ENCODE assay signal across 20 cellular contexts in the genomic region with DNA sequence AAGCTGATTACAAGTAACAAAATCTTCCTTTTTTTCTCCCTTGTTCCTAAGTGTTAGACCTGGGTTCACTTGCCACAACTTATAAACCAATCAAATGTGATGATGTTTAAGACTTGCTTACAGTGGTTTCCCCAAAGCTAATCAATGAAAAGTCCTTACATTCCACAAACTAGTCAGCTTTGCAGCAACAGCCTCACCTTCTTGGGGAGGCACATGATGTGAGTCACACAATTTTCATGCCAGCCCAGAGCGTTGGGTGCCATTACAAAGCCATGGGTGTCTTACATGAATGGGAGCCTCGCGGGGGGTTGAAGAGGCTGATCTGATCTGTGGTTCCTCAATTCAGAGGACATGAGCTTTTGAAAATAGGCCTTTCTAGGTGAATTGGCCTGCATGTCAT.
A peak's percentile ranks its signal among the peaks of the same experiment; 100 is the strongest.
DNase-seq lines count a peak whose midpoint lies in the region; ATAC-seq and TF ChIP-seq lines count a peak whose summit lies in the region.
"Had no signal": no experiment of that assay in that cellular context is flagged by ENCODE, and none has a peak within 500 bp of the region (broad histone marks: within the 10 kb centered on the region; RNA-seq: fewer than 3 reads in every experiment).

No MANE protein-coding gene starts in this region.

- H3K9me3 ChIP-seq in mammary epithelial cell (replicated peaks; ENCODE audit: insufficient read depth, low read length) (no peaks in the 10 kb centered on the region), breast epithelium (no peaks in the 10 kb centered on the region)
- H3K9me3 ChIP-seq: gastrocnemius medialis, thoracic aorta had no signal

- intact Hi-C loops in mammary epithelial cell (cut with micrococcal nuclease) (loop anchor here (1.0 to 5.0 kb wide), 2 partner anchors 29 to 69 kb away; no protein-coding TSS in a partner anchor), breast epithelium (cut with DNase I; ENCODE audit: low total_unique reads) (no loop called here)

- ATAC-seq in HG02588 (IDR thresholded peaks at IDR 0.05; ENCODE audit: unreplicated experiment) (no peak), GM21528 (IDR thresholded peaks at IDR 0.05; ENCODE audit: low FRiP score, unreplicated experiment) (no peak)
- ATAC-seq: activated CD8-positive, alpha-beta T cell treated with anti-CD3 and anti-CD28 coated beads for 36 hours; gastrocnemius medialis; Right ventricle myocardium inferior had no signal

- H3K9ac ChIP-seq in mammary epithelial cell (ENCODE audit: insufficient read depth, low read length) = no peak overlapping the region

- DNase-seq in mammary epithelial cell (peak; percentile 87), breast epithelium (ENCODE audit: low spot score in 2 of 2) (no peak), amniotic epithelial cell (ENCODE audit: low read depth) (peak; percentile 19), islet precursor cell (peak; percentile 68), NCI-H1417 treated with DMSO at 0.1 percent for 48 hours (lab: John Stamatoyannopoulos, UW) (no peak)
- no peak for DNase-seq in activated T-cell treated with anti-CD3 and anti-CD28 coated beads, Interleukin-2, amount 50 U/mL, for 48 hours
- DNase-seq: 8988T; activated CD8-positive, alpha-beta T cell treated with anti-CD3 and anti-CD28 coated beads for 36 hours; activated naive CD4-positive, alpha-beta T cell; DMS79 treated with DMSO at 0.1 percent for 48 hours; erythroblast; gastrocnemius medialis; NCI-H1694; NCI-H69; small intestine; stimulated activated naive CD4-positive, alpha-beta T cell treated with Interleukin-2 at 50 U/mL for 16 hours had no signal

- 33% methylated on average over 3 of the region's 3 CpGs for WGBS in mammary epithelial cell (ENCODE audit: low coverage, missing lambda C conversion rate)

- no peak for TF ChIP-seq POLR2A in breast epithelium (IDR thresholded peaks at IDR 0.05)

- TF ChIP-seq CTCF in mammary epithelial cell (conservative IDR thresholded peaks at IDR 0.05 in 1 of 2, IDR thresholded peaks at IDR 0.05 in 1 of 2; ENCODE audit: extremely low read depth in 1 of 2, insufficient read depth in 1 of 2, low read depth in 1 of 2, low read length in 2 of 2) (no peak), breast epithelium (IDR thresholded peaks at IDR 0.05) (no peak)

- H3K4me1 ChIP-seq in mammary epithelial cell (ENCODE audit: insufficient read depth, low read length) (peaks cover 39% of the 10 kb centered on the region), breast epithelium (peaks cover 0 to 3% of the 10 kb centered on the region in 2 donors)
- H3K4me1 ChIP-seq: gastrocnemius medialis had no signal

- in situ Hi-C loops in mammary epithelial cell (cut with MboI; ENCODE audit: low sequenced_read_pairs in 2 of 2) = no loop called here

- no peaks in the 10 kb centered on the region for H3K79me2 ChIP-seq in mammary epithelial cell (ENCODE audit: insufficient read depth, low read length)

- TSS peak; percentile 63 for BruUV-seq in mammary epithelial cell (replicated peaks; lab: Mats Ljungman, UMichigan)

- CTCF ChIA-PET in mammary epithelial cell (lab: Charles Lee; ENCODE audit: low non-redundant PET) = interaction anchor here (0.7 to 1.2 kb wide), 3 partner anchors 19 to 52 kb away, joined by 3 to 6 read pairs (median 5); no protein-coding TSS in a partner anchor

- H3K36me3 ChIP-seq in mammary epithelial cell (ENCODE audit: insufficient read depth, low read length) (no peaks in the 10 kb centered on the region), breast epithelium (no peaks in the 10 kb centered on the region)
- H3K36me3 ChIP-seq: gastrocnemius medialis, thoracic aorta had no signal

- H3K4me3 ChIP-seq in mammary epithelial cell (replicated peaks in 1 of 3; ENCODE audit: insufficient read depth in 1 of 3, low read depth in 2 of 3, low read length in 3 of 3) (no peak overlapping the region), breast epithelium (no peak overlapping the region)
- H3K4me3 ChIP-seq: gastrocnemius medialis, thoracic aorta had no signal

- dilution Hi-C loops in mammary epithelial cell (cut with HindIII; ENCODE audit: low sequenced_read_pairs) = no loop called here

- no peaks in the 10 kb centered on the region for H3K27me3 ChIP-seq in mammary epithelial cell (ENCODE audit: insufficient read depth, low read length)
- H3K27me3 ChIP-seq in breast epithelium = no peaks in the 10 kb centered on the region
- H3K27me3 ChIP-seq: gastrocnemius medialis had no signal

- H3K4me2 ChIP-seq in mammary epithelial cell (ENCODE audit: insufficient read depth, low read depth, low read length) = no peak overlapping the region

- H4K20me1 ChIP-seq in mammary epithelial cell (ENCODE audit: insufficient read depth, low read length) = no peaks in the 10 kb centered on the region

- H3K27ac ChIP-seq in mammary epithelial cell (ENCODE audit: insufficient read depth, low read depth, low read length) (peak overlapping the region; percentile 93), breast epithelium (no peak overlapping the region)
- H3K27ac ChIP-seq: gastrocnemius medialis, thoracic aorta had no signal

- H2AFZ ChIP-seq in mammary epithelial cell (ENCODE audit: low read depth, low read length) = peak overlapping the region; percentile 42

Comparison
In these comparisons a context has a peak if more than half of its experiments do, and no peak if none do; other contexts are left out.
1. DNase-seq: peak in mammary epithelial cell (single experiment), amniotic epithelial cell (single experiment) and islet precursor cell (single experiment); none in breast epithelium (0 of 2), activated T-cell treated with anti-CD3 and anti-CD28 coated beads, Interleukin-2, amount 50 U/mL, for 48 hours (0 of 2) and NCI-H1417 treated with DMSO at 0.1 percent for 48 hours (single experiment).